8 cellular contexts compared by ENCODE assay signal in genomic region chr16:72467157-72467759, GRCh38.
A peak's percentile ranks its signal among the peaks of the same experiment; 100 is the strongest.
DNase-seq lines count a peak whose midpoint lies in the region; ATAC-seq and TF ChIP-seq lines count a peak whose summit lies in the region.

No MANE protein-coding gene starts in this region.

- TF ChIP-seq CTCF in AG09319 (IDR thresholded peaks at IDR 0.05; ENCODE audit: low read depth, low read length) (peak; percentile 74), astrocyte of the cerebellum (IDR thresholded peaks at IDR 0.05; ENCODE audit: low read depth, low read length, missing control alignments) (peak; percentile 70)

- no peak overlapping the region for H3K4me3 ChIP-seq in astrocyte of the cerebellum (ENCODE audit: low read depth, low read length)

- in situ Hi-C loops in astrocyte of the cerebellum (cut with HindIII; ENCODE audit: low sequenced_read_pairs) = loop anchor here (10.0 kb wide), 1 partner anchor 222 kb away; no protein-coding TSS in a partner anchor

- peak; percentile 22 for DNase-seq in AG09319 (ENCODE audit: extremely low read depth, low read depth)
- peak; percentile 69 for DNase-seq in NCI-H2107 treated with DMSO at 0.1 percent for 48 hours (lab: John Stamatoyannopoulos, UW; ENCODE audit: unreplicated experiment)
- DNase-seq in astrocyte of the cerebellum (ENCODE audit: low read depth) = peak; percentile 45
- no peak for DNase-seq in left lobe of liver (ENCODE audit: low spot score)
- no peak for DNase-seq in activated CD8-positive, alpha-beta memory T cell treated with anti-CD3 and anti-CD28 coated beads, Interleukin-2, amount 50 U/mL, for 4 hours
- DNase-seq in activated CD4-positive, alpha-beta T cell treated with anti-CD3 and anti-CD28 coated beads, Interleukin-2, amount 50 U/mL, for 1 hour = no peak

- ATAC-seq in GM21423 (IDR thresholded peaks at IDR 0.05; ENCODE audit: unreplicated experiment) = peak; percentile 42
- peak; percentile 82 for ATAC-seq in left lobe of liver
- ATAC-seq in HG02981 (IDR thresholded peaks at IDR 0.05; ENCODE audit: unreplicated experiment) = no peak

Comparison
In these comparisons a context has a peak if more than half of its experiments do, and no peak if none do; other contexts are left out.
1. DNase-seq: peak in AG09319 (single experiment), NCI-H2107 treated with DMSO at 0.1 percent for 48 hours (single experiment) and astrocyte of the cerebellum (single experiment); none in left lobe of liver (single experiment), activated CD8-positive, alpha-beta memory T cell treated with anti-CD3 and anti-CD28 coated beads, Interleukin-2, amount 50 U/mL, for 4 hours (single experiment) and activated CD4-positive, alpha-beta T cell treated with anti-CD3 and anti-CD28 coated beads, Interleukin-2, amount 50 U/mL, for 1 hour (single experiment).